Comparison of ENCODE assay signal across 12 cellular contexts in genomic region chr6:166365221-166365620, GRCh38. TPM values are rescaled to one million over a fixed set of nuclear protein-coding genes. Genes with fewer than 3 reads are reported as not detected.
DNase-seq lines count a peak whose midpoint lies in the region; ATAC-seq and TF ChIP-seq lines count a peak whose summit lies in the region.
"Had no signal": no experiment of that assay in that cellular context is flagged by ENCODE, and none has a peak within 500 bp of the region (broad histone marks: within the 10 kb centered on the region; RNA-seq: fewer than 3 reads in every experiment).

No MANE protein-coding gene starts in this region.

- no peaks in the 10 kb centered on the region for H3K27me3 ChIP-seq in H7 (ENCODE audit: control insufficient read depth, insufficient read depth, low read length)
- no peaks in the 10 kb centered on the region for H3K27me3 ChIP-seq in cardiac muscle cell
- H3K27me3 ChIP-seq in sigmoid colon: no peaks in the 10 kb centered on the region

- H3K4me3 ChIP-seq in H7 (ENCODE audit: insufficient read depth, low read depth, low read length) (no peak overlapping the region), astrocyte of the spinal cord (ENCODE audit: low read depth, low read length) (no peak overlapping the region), cardiac muscle cell (no peak overlapping the region), sigmoid colon (no peak overlapping the region)

- whole genome bisulfite sequencing in sigmoid colon, 2 donors: 77 to 91% methylated on average over 2 of the region's 2 CpGs

- no peaks in the 10 kb centered on the region for H3K9me3 ChIP-seq in cardiac muscle cell (ENCODE audit: low read depth)
- H3K9me3 ChIP-seq in sigmoid colon: no peaks in the 10 kb centered on the region

- ATAC-seq in GM21423 (IDR thresholded peaks at IDR 0.05; ENCODE audit: unreplicated experiment): no peak
- ATAC-seq: activated CD8-positive, alpha-beta T cell treated with anti-CD3 and anti-CD28 coated beads for 36 hours; esophagus mucosa had no signal

- in situ Hi-C loops in astrocyte of the spinal cord (cut with HindIII; ENCODE audit: low sequenced_read_pairs): no loop called here

- TF ChIP-seq EP300 in sigmoid colon (IDR thresholded peaks at IDR 0.05): peak in 1 of 4 donors; percentile 49

- H3K4me1 ChIP-seq in cardiac muscle cell (ENCODE audit: low read depth) (peaks cover 21% of the 10 kb centered on the region), sigmoid colon (peaks cover 0 to 20% (median 18%) of the 10 kb centered on the region in 4 donors)

- intact Hi-C loops in sigmoid colon (cut with DNase I): no loop called here

- DNase-seq in H7: peak; percentile 69
- peak; percentile 75 for DNase-seq in astrocyte of the spinal cord (ENCODE audit: low read depth, low spot score)
- peak in 1 of 2 donors; percentile 46 for DNase-seq in cardiac muscle cell (ENCODE audit: low read depth in 1 of 2, low spot score in 1 of 2)
- no peak for DNase-seq in sigmoid colon
- DNase-seq in NCI-H748 (lab: John Stamatoyannopoulos, UW; ENCODE audit: unreplicated experiment): no peak
- DNase-seq in NCI-H2171 (lab: John Stamatoyannopoulos, UW): no peak
- no peak for DNase-seq in NCI-H774 (lab: John Stamatoyannopoulos, UW)
- DNase-seq: activated CD8-positive, alpha-beta T cell treated with anti-CD3 and anti-CD28 coated beads for 36 hours; CD8-positive, alpha-beta memory T cell had no signal

- TF ChIP-seq CTCF in astrocyte of the spinal cord (IDR thresholded peaks at IDR 0.05; ENCODE audit: low read depth, low read length) (no peak), cardiac muscle cell (IDR thresholded peaks at IDR 0.05; ENCODE audit: low read depth, low read length) (no peak), sigmoid colon (IDR thresholded peaks at IDR 0.05) (no peak)

- peak overlapping the region; percentile 96 for H3K27ac ChIP-seq in cardiac muscle cell
- H3K27ac ChIP-seq in sigmoid colon: peak overlapping the region; percentile 56 to 83 (median 68)

- TF ChIP-seq POLR2A in sigmoid colon (IDR thresholded peaks at IDR 0.05): no peak

- H3K36me3 ChIP-seq in H7 (replicated peaks; ENCODE audit: control insufficient read depth, insufficient read depth, low read length): no peaks in the 10 kb centered on the region
- H3K36me3 ChIP-seq in cardiac muscle cell: no peaks in the 10 kb centered on the region
- peaks cover 0 to 29% (median 4%) of the 10 kb centered on the region in 4 donors for H3K36me3 ChIP-seq in sigmoid colon

RNA-seq across cellular contexts. Expression of gene MPC1, which starts 17.5 kb away (rescaled TPM):
- 6.8 and 15.2 TPM in 2 replicates for total RNA-seq in H7 (2014; rRNA removed; shearing (Covaris generic))
- total RNA-seq in cardiac muscle cell (28.5 and 52.8 TPM in 2 replicates), sigmoid colon (10 to 100 TPM; 52.9 to 82.0 (median 78.3) TPM)
- polyA plus RNA-seq in cardiac muscle cell (67.2 and 122 TPM in 2 replicates), sigmoid colon (100 to 1,000 TPM; 116 to 310 (median 161) TPM)

RNA-seq across cellular contexts. Expression of gene SFT2D1, which starts 22.9 kb away (rescaled TPM):
- total RNA-seq in H7 (2014; rRNA removed; shearing (Covaris generic)): 50.1 and 58.0 TPM in 2 replicates
- total RNA-seq in cardiac muscle cell: 26.5 and 36.4 TPM in 2 replicates
- 63.3 and 63.7 TPM in 2 replicates for polyA plus RNA-seq in cardiac muscle cell
- 10 to 100 TPM; 26.0 to 46.2 (median 37.6) TPM for total RNA-seq in sigmoid colon
- 10 to 100 TPM; 49.2 to 92.8 (median 58.3) TPM for polyA plus RNA-seq in sigmoid colon

RNA-seq across cellular contexts. Expression of gene PRR18, which starts 57.0 kb away (rescaled TPM):
- 0.07 and 0.11 TPM in 2 replicates for total RNA-seq in H7 (2014; rRNA removed; shearing (Covaris generic))
- total RNA-seq in cardiac muscle cell (0.12 and 0.92 TPM in 2 replicates), sigmoid colon (under 1 TPM in 1 of 4 donors, not detected in 3; 0.41 TPM)
- polyA plus RNA-seq in cardiac muscle cell (0.33 TPM in 1 of 2 replicates, not detected in the other), sigmoid colon (under 1 TPM in 1 of 3 donors, not detected in 2; 0.06 TPM)
- total RNA-seq: SK-MEL-5 had no signal
- polyA plus RNA-seq: CD8-positive, alpha-beta memory T cell had no signal

Comparison
In these comparisons a context has a peak if more than half of its experiments do, and no peak if none do; other contexts are left out.
1. DNase-seq: peak in H7 (single experiment) and astrocyte of the spinal cord (single experiment); none in sigmoid colon (single experiment), NCI-H748 (single experiment), NCI-H2171 (single experiment) and NCI-H774 (single experiment).